In genomic region chr10:119328222-119328621, GRCh38 we compare ENCODE assay signal across 23 cellular contexts.
DNase-seq lines count a peak whose midpoint lies in the region; ATAC-seq, FAIRE-seq and TF ChIP-seq lines count a peak whose summit lies in the region.
"Had no signal": no experiment of that assay in that cellular context is flagged by ENCODE, and none has a peak within 500 bp of the region (broad histone marks: within the 10 kb centered on the region; RNA-seq: fewer than 3 reads in every experiment).

No MANE protein-coding gene starts in this region.

- H3K9me1 ChIP-seq in K562 (ENCODE audit: control insufficient read depth, insufficient read depth, low read length) = no peaks in the 10 kb centered on the region

- no peak for TF ChIP-seq EP300 in K562 (IDR thresholded peaks at IDR 0.05; ENCODE audit: low read length)

- no peak overlapping the region for H3K4me3 Mint-ChIP-seq in activated naive CD8-positive, alpha-beta T cell treated with anti-CD3 and anti-CD28 coated beads, Interleukin-2, amount 50 U/mL, for 24 hours
- no peak overlapping the region for H3K4me3 Mint-ChIP-seq in activated naive CD8-positive, alpha-beta T cell treated with anti-CD3 and anti-CD28 coated beads for 36 hours
- H3K4me3 Mint-ChIP-seq in naive B cell = peak overlapping the region in 7 of 8 donors; percentile 15 to 75 (median 52)
- no peak overlapping the region for H3K4me3 Mint-ChIP-seq in stimulated activated naive B cell treated with anti-CD40 and anti-IgM and Interleukin-4, amounts not matched to agents 10 μg/mL and 1 μg/mL and 100 μg/mL, for 72 hours
- H3K4me3 Mint-ChIP-seq: CD4-positive, alpha-beta T cell had no signal

- TF ChIP-seq CTCF in K562 (IDR thresholded peaks at IDR 0.05 in 2 of 3, conservative IDR thresholded peaks at IDR 0.05 in 1 of 3; ENCODE audit: insufficient read depth in 2 of 3, low read depth in 1 of 3, low read length in 3 of 3) = no peak

- H3K4me3 ChIP-seq in K562 = no peak overlapping the region
- H3K4me3 ChIP-seq: BLaER1 treated with 17β-estradiol and CSF1 and Interleukin-3, amounts not matched to agents 10 nM and 100 nM; SJSA1 had no signal

- no peak overlapping the region for H3K9ac ChIP-seq in K562 (ENCODE audit: insufficient read depth in 1 of 2, low read depth in 2 of 2, low read length in 2 of 2)
- H3K9ac ChIP-seq: BLaER1 treated with 17β-estradiol and CSF1 and Interleukin-3, amounts not matched to agents 10 nM and 100 nM had no signal

- no peak overlapping the region for H3K27ac ChIP-seq in K562 (ENCODE audit: extremely low read depth, low read depth, low read length)
- H3K27ac ChIP-seq: BLaER1 treated with 17β-estradiol and CSF1 and Interleukin-3, amounts not matched to agents 10 nM and 100 nM; SJSA1 had no signal

- in situ Hi-C loops in K562 (cut with MboI) = no loop called here

- no peaks in the 10 kb centered on the region for H3K27me3 Mint-ChIP-seq in activated naive CD8-positive, alpha-beta T cell treated with anti-CD3 and anti-CD28 coated beads, Interleukin-2, amount 50 U/mL, for 24 hours
- H3K27me3 Mint-ChIP-seq in activated naive CD8-positive, alpha-beta T cell treated with anti-CD3 and anti-CD28 coated beads for 36 hours = no peaks in the 10 kb centered on the region
- H3K27me3 Mint-ChIP-seq in naive B cell = no peaks in the 10 kb centered on the region
- H3K27me3 Mint-ChIP-seq in stimulated activated naive B cell treated with anti-CD40 and anti-IgM and Interleukin-4, amounts not matched to agents 10 μg/mL and 1 μg/mL and 100 μg/mL, for 72 hours = no peaks in the 10 kb centered on the region
- H3K27me3 Mint-ChIP-seq: CD4-positive, alpha-beta T cell had no signal

- no peak overlapping the region for H3K4me2 ChIP-seq in K562 (ENCODE audit: insufficient read depth, low read length)

- no TSS peak for BruUV-seq in K562 (replicated peaks; lab: Mats Ljungman, UMichigan)

- no peak overlapping the region for H3K27ac Mint-ChIP-seq in activated naive CD8-positive, alpha-beta T cell treated with anti-CD3 and anti-CD28 coated beads, Interleukin-2, amount 50 U/mL, for 24 hours
- no peak overlapping the region for H3K27ac Mint-ChIP-seq in activated naive CD8-positive, alpha-beta T cell treated with anti-CD3 and anti-CD28 coated beads for 36 hours
- H3K27ac Mint-ChIP-seq in naive B cell = peak overlapping the region; percentile 75 to 95 (median 90)
- peak overlapping the region; percentile 20 for H3K27ac Mint-ChIP-seq in stimulated activated naive B cell treated with anti-CD40 and anti-IgM and Interleukin-4, amounts not matched to agents 10 μg/mL and 1 μg/mL and 100 μg/mL, for 72 hours
- H3K27ac Mint-ChIP-seq: CD4-positive, alpha-beta T cell had no signal

- FAIRE-seq in K562 (lab: Jason Lieb, UNC) = no peak
- FAIRE-seq: GM18507, H54 had no signal

- H3K9me3 Mint-ChIP-seq in activated naive CD8-positive, alpha-beta T cell treated with anti-CD3 and anti-CD28 coated beads, Interleukin-2, amount 50 U/mL, for 24 hours = no peaks in the 10 kb centered on the region
- H3K9me3 Mint-ChIP-seq in activated naive CD8-positive, alpha-beta T cell treated with anti-CD3 and anti-CD28 coated beads for 36 hours = no peaks in the 10 kb centered on the region
- H3K9me3 Mint-ChIP-seq in naive B cell = no peaks in the 10 kb centered on the region
- H3K9me3 Mint-ChIP-seq in stimulated activated naive B cell treated with anti-CD40 and anti-IgM and Interleukin-4, amounts not matched to agents 10 μg/mL and 1 μg/mL and 100 μg/mL, for 72 hours = no peaks in the 10 kb centered on the region
- H3K9me3 Mint-ChIP-seq: CD4-positive, alpha-beta T cell had no signal

- CTCF ChIA-PET in K562 (lab: Yijun Ruan, JAX; ENCODE audit: low intra/inter-chr PET ratio) = interaction anchor here (0.6 kb wide), 1 partner anchor 27 kb away, joined by 3 read pairs; no protein-coding TSS in a partner anchor

- H3K4me1 Mint-ChIP-seq in activated naive CD8-positive, alpha-beta T cell treated with anti-CD3 and anti-CD28 coated beads, Interleukin-2, amount 50 U/mL, for 24 hours = peaks cover 10% of the 10 kb centered on the region
- H3K4me1 Mint-ChIP-seq in activated naive CD8-positive, alpha-beta T cell treated with anti-CD3 and anti-CD28 coated beads for 36 hours = peaks cover 6% of the 10 kb centered on the region
- peaks cover 44 to 54% (median 47%) of the 10 kb centered on the region in 3 donors for H3K4me1 Mint-ChIP-seq in naive B cell
- peaks cover 35 to 59% of the 10 kb centered on the region in 2 donors for H3K4me1 Mint-ChIP-seq in stimulated activated naive B cell treated with anti-CD40 and anti-IgM and Interleukin-4, amounts not matched to agents 10 μg/mL and 1 μg/mL and 100 μg/mL, for 72 hours

- H3K36me3 ChIP-seq in K562 (ENCODE audit: control insufficient read depth, insufficient read depth, low read length) = no peaks in the 10 kb centered on the region
- H3K36me3 ChIP-seq: BLaER1 treated with 17β-estradiol and CSF1 and Interleukin-3, amounts not matched to agents 10 nM and 100 nM; SJSA1 had no signal

- H2AFZ ChIP-seq in K562 (ENCODE audit: low read depth, low read length) = no peak overlapping the region

- H3K9me3 ChIP-seq in K562 (replicated peaks; ENCODE audit: control insufficient read depth, insufficient read depth, low read depth, low read length) = no peaks in the 10 kb centered on the region
- H3K9me3 ChIP-seq: BLaER1 treated with 17β-estradiol and CSF1 and Interleukin-3, amounts not matched to agents 10 nM and 100 nM; SJSA1 had no signal

- H3K79me2 ChIP-seq in K562 (ENCODE audit: control insufficient read depth, insufficient read depth, low read length) = no peaks in the 10 kb centered on the region

- POLR2A ChIA-PET in K562 (lab: Yijun Ruan, JAX) = interaction anchor here (0.7 kb wide), 1 partner anchor 125 kb away, joined by 4 read pairs; no protein-coding TSS in a partner anchor

- ATAC-seq in activated naive CD8-positive, alpha-beta T cell treated with anti-CD3 and anti-CD28 coated beads, Interleukin-2, amount 50 U/mL, for 24 hours = peak; percentile 13
- no peak for ATAC-seq in K562
- peak; percentile 90 to 94 for ATAC-seq in naive B cell (ENCODE audit: low read depth in 2 of 2)
- peak; percentile 41 to 51 for ATAC-seq in stimulated activated naive B cell treated with anti-CD40 and anti-IgM and Interleukin-4, amounts not matched to agents 10 μg/mL and 1 μg/mL and 100 μg/mL, for 72 hours (replicated peaks)

- no peak for TF ChIP-seq RAD21 in K562 (CRISPR knock-in tag; conservative IDR thresholded peaks at IDR 0.05 in 1 of 2, IDR thresholded peaks at IDR 0.05 in 1 of 2)

- H3K4me1 ChIP-seq in K562 (replicated peaks in 1 of 2; ENCODE audit: control insufficient read depth in 2 of 2, insufficient read depth in 2 of 2, low read length in 2 of 2) = no peaks in the 10 kb centered on the region; a peak in 1 of 5 replicates

- no peaks in the 10 kb centered on the region for H3K36me3 Mint-ChIP-seq in activated naive CD8-positive, alpha-beta T cell treated with anti-CD3 and anti-CD28 coated beads, Interleukin-2, amount 50 U/mL, for 24 hours (ENCODE audit: low read depth)
- H3K36me3 Mint-ChIP-seq in activated naive CD8-positive, alpha-beta T cell treated with anti-CD3 and anti-CD28 coated beads for 36 hours = no peaks in the 10 kb centered on the region
- H3K36me3 Mint-ChIP-seq in naive B cell = peaks cover 7 to 11% of the 10 kb centered on the region in 2 donors
- peaks cover 15 to 31% of the 10 kb centered on the region in 2 donors for H3K36me3 Mint-ChIP-seq in stimulated activated naive B cell treated with anti-CD40 and anti-IgM and Interleukin-4, amounts not matched to agents 10 μg/mL and 1 μg/mL and 100 μg/mL, for 72 hours

- peaks cover 3% of the 10 kb centered on the region; the same call in 1 of the 2 replicates for H4K20me1 ChIP-seq in K562 (replicated peaks; ENCODE audit: control insufficient read depth, insufficient read depth, low read length)

- intact Hi-C loops in K562 (cut with micrococcal nuclease) = no loop called here

- WGBS in K562 (ENCODE audit: insufficient coverage, low coverage, missing lambda C conversion rate) = no CpG with 5 or more reads among the region's 2 CpGs

- DNase-seq in activated naive CD8-positive, alpha-beta T cell treated with anti-CD3 and anti-CD28 coated beads, Interleukin-2, amount 50 U/mL, for 24 hours = no peak
- no peak for DNase-seq in activated naive CD8-positive, alpha-beta T cell treated with anti-CD3 and anti-CD28 coated beads for 36 hours
- DNase-seq in K562 (ENCODE audit: extremely low read depth in 1 of 4, low spot score in 3 of 4) (no peak), naive B cell (peak; percentile 53), AG20443 (ENCODE audit: low spot score) (no peak), NCI-H1105 treated with DMSO at 0.1 percent for 48 hours (lab: John Stamatoyannopoulos, UW) (no peak)
- no peak for DNase-seq in stimulated activated naive B cell treated with anti-CD40 and anti-IgM and Interleukin-4, amounts not matched to agents 10 μg/mL and 1 μg/mL and 100 μg/mL, for 72 hours
- no peak for DNase-seq in NK-92 treated with Interleukin-12 subunit alpha and Interleukin-12 subunit beta, amount 100 ng/mL, for 24 hours (lab: John Stamatoyannopoulos, UW)
- DNase-seq: 8988T; ACHN; CD4-positive, alpha-beta T cell; DMS53; Kasumi-1; NCI-H1105; NCI-H2029; NCI-H446; NCI-H524 treated with DMSO at 0.1 percent for 48 hours; NCI-H774; RPMI8226 had no signal

- TF ChIP-seq POLR2A in K562 (conservative IDR thresholded peaks at IDR 0.05) = no peak

- peaks cover 0 to 11% of the 10 kb centered on the region in 2 experiments; a peak in 2 of 5 replicates for H3K27me3 ChIP-seq in K562 (ENCODE audit: control insufficient read depth in 2 of 2, insufficient read depth in 2 of 2, low read length in 2 of 2)
- H3K27me3 ChIP-seq: BLaER1 treated with 17β-estradiol and CSF1 and Interleukin-3, amounts not matched to agents 10 nM and 100 nM; SJSA1 had no signal

TF ChIP-seq in K562, 482 proteins besides CTCF, POLR2A, EP300 and RAD21:
- TF ChIP-seq ZBTB7A (IDR thresholded peaks at IDR 0.05; ENCODE audit: borderline replicate concordance, control insufficient read depth, low read depth, low read length) (no peak), FOXJ3 (CRISPR knock-in tag; IDR thresholded peaks at IDR 0.05) (no peak), ZNF764 (CRISPR knock-in tag; IDR thresholded peaks at IDR 0.05; ENCODE audit: low read depth) (no peak), TRIM24 (IDR thresholded peaks at IDR 0.05) (no peak), RFX1 (IDR thresholded peaks at IDR 0.05) (0 out of 2 replicates have a peak, but pooled peaks have one; percentile 4)

Comparison
In these comparisons a context has a peak if more than half of its experiments do, and no peak if none do; other contexts are left out.
1. H3K27ac Mint-ChIP-seq: peak in naive B cell (6 of 6) and stimulated activated naive B cell treated with anti-CD40 and anti-IgM and Interleukin-4, amounts not matched to agents 10 μg/mL and 1 μg/mL and 100 μg/mL, for 72 hours (single experiment); none in activated naive CD8-positive, alpha-beta T cell treated with anti-CD3 and anti-CD28 coated beads, Interleukin-2, amount 50 U/mL, for 24 hours (single experiment) and activated naive CD8-positive, alpha-beta T cell treated with anti-CD3 and anti-CD28 coated beads for 36 hours (single experiment).
2. H3K4me3 Mint-ChIP-seq: peak in naive B cell (7 of 8); none in activated naive CD8-positive, alpha-beta T cell treated with anti-CD3 and anti-CD28 coated beads, Interleukin-2, amount 50 U/mL, for 24 hours (single experiment), activated naive CD8-positive, alpha-beta T cell treated with anti-CD3 and anti-CD28 coated beads for 36 hours (single experiment) and stimulated activated naive B cell treated with anti-CD40 and anti-IgM and Interleukin-4, amounts not matched to agents 10 μg/mL and 1 μg/mL and 100 μg/mL, for 72 hours (0 of 2).